Comparison of ENCODE assay signal across 21 cellular contexts in genomic region chr13:97834255-97834654, GRCh38.
DNase-seq lines count a peak whose midpoint lies in the region; ATAC-seq and TF ChIP-seq lines count a peak whose summit lies in the region.
"Had no signal": no experiment of that assay in that cellular context is flagged by ENCODE, and none has a peak within 500 bp of the region (broad histone marks: within the 10 kb centered on the region; RNA-seq: fewer than 3 reads in every experiment).

No MANE protein-coding gene starts in this region.

- peaks cover 8% of the 10 kb centered on the region for H3K27me3 Mint-ChIP-seq in activated T-cell treated with anti-CD3 and anti-CD28 coated beads, Interleukin-2, amount 50 U/mL, for 24 hours
- H3K27me3 Mint-ChIP-seq in CD14-positive monocyte (ENCODE audit: low read depth in 3 of 3) = peaks cover 0 to 3% (median 1%) of the 10 kb centered on the region in 3 donors

- H3K9me2 ChIP-seq in HCT116 (ENCODE audit: insufficient read depth) = no peaks in the 10 kb centered on the region; the same call in 1 of the 2 replicates

- H3K36me3 ChIP-seq in HCT116 (ENCODE audit: control insufficient read depth in 1 of 2, insufficient read depth in 2 of 2, low read length in 2 of 2) (no peaks in the 10 kb centered on the region), OCI-LY3 (replicated peaks; ENCODE audit: low read depth, low read length) (no peaks in the 10 kb centered on the region)
- H3K36me3 ChIP-seq: left ventricle myocardium inferior had no signal

- 0 out of 6 replicates have a peak, but pooled peaks of 2 of the 3 experiments have one; percentile 4 to 7 for TF ChIP-seq CTCF in HCT116 (IDR thresholded peaks at IDR 0.05 in 2 of 3, conservative IDR thresholded peaks at IDR 0.05 in 1 of 3; ENCODE audit: borderline replicate concordance in 1 of 3, insufficient read depth in 1 of 3, low read depth in 2 of 3, low read length in 2 of 3)
- peak; percentile 34 for TF ChIP-seq CTCF in OCI-LY3 (IDR thresholded peaks at IDR 0.05; ENCODE audit: low read depth, low read length)
- TF ChIP-seq CTCF in choroid plexus epithelial cell (conservative IDR thresholded peaks at IDR 0.05; ENCODE audit: low read depth, low read length) = no peak
- TF ChIP-seq CTCF in CD14-positive monocyte (IDR thresholded peaks at IDR 0.05) = no peak

- H3K4me3 ChIP-seq in HCT116 (replicated peaks in 1 of 2; ENCODE audit: low read depth in 1 of 2, low read length in 2 of 2) (no peak overlapping the region), OCI-LY3 (ENCODE audit: low read length) (no peak overlapping the region), choroid plexus epithelial cell (ENCODE audit: low read depth, low read length) (no peak overlapping the region)
- H3K4me3 ChIP-seq: GM12878, left ventricle myocardium inferior, testis had no signal

- H3K9me3 Mint-ChIP-seq in activated T-cell treated with anti-CD3 and anti-CD28 coated beads, Interleukin-2, amount 50 U/mL, for 24 hours = no peaks in the 10 kb centered on the region
- H3K9me3 Mint-ChIP-seq in CD14-positive monocyte = peaks cover 0 to 8% (median 4%) of the 10 kb centered on the region in 7 donors

- CTCF ChIA-PET in HCT116 (lab: Charles Lee) = no interaction called here

- TF ChIP-seq RAD21 in HCT116 (IDR thresholded peaks at IDR 0.05; ENCODE audit: low read depth) = no peak

- H3K4me1 ChIP-seq in HCT116 (ENCODE audit: control insufficient read depth in 1 of 2, insufficient read depth in 2 of 2, low read length in 2 of 2) (no peaks in the 10 kb centered on the region), OCI-LY3 (ENCODE audit: low read length) (peaks cover 10% of the 10 kb centered on the region)
- H3K4me1 ChIP-seq: left ventricle myocardium inferior, testis had no signal

- ATAC-seq in HCT116 = no peak
- ATAC-seq: GM12878; stimulated activated naive CD8-positive, alpha-beta T cell treated with anti-CD3 and anti-CD28 coated beads, Interleukin-15, Interleukin-2, amounts not matched to agents 100 U/mL and 50 U/mL, for 24 hours had no signal

- no peak for TF ChIP-seq POLR2A in HCT116 (IDR thresholded peaks at IDR 0.05; ENCODE audit: borderline replicate concordance, extremely low read depth, insufficient read depth, insufficient read length)

- no peak overlapping the region for H3K4me3 Mint-ChIP-seq in activated T-cell treated with anti-CD3 and anti-CD28 coated beads, Interleukin-2, amount 50 U/mL, for 24 hours
- H3K4me3 Mint-ChIP-seq in CD14-positive monocyte = no peak overlapping the region
- H3K4me3 Mint-ChIP-seq: naive B cell had no signal

- H3K4me2 ChIP-seq in HCT116 (ENCODE audit: low read length) (no peak overlapping the region), OCI-LY3 (ENCODE audit: low read length) (no peak overlapping the region)

- H3K9me3 ChIP-seq in HCT116 (ENCODE audit: control insufficient read depth in 1 of 2, insufficient read depth in 1 of 2, low read depth in 1 of 2, low read length in 2 of 2) = no peaks in the 10 kb centered on the region
- H3K9me3 ChIP-seq in OCI-LY3 (ENCODE audit: insufficient read depth, low read length) = 0 out of 2 replicates have a peak, but pooled peaks cover 2% of the 10 kb centered on the region
- H3K9me3 ChIP-seq: testis had no signal

- H3K27ac ChIP-seq in HCT116 (ENCODE audit: low read depth, low read length) (no peak overlapping the region), OCI-LY3 (ENCODE audit: low read length) (no peak overlapping the region)
- H3K27ac ChIP-seq: left ventricle myocardium inferior, testis had no signal

- BruUV-seq in HCT116 (replicated peaks; lab: Mats Ljungman, UMichigan) = no TSS peak

- POLR2A ChIA-PET in HCT116 (lab: Charles Lee) = no interaction called here

- no peak overlapping the region for H3K9ac ChIP-seq in HCT116 (ENCODE audit: low read length)
- H3K9ac ChIP-seq in OCI-LY3 (ENCODE audit: low read length) = no peak overlapping the region

- intact Hi-C loops in HCT116 (cut with micrococcal nuclease) = no loop called here
- intact Hi-C loops in CD14-positive monocyte (cut with micrococcal nuclease) = no loop called here

- H3K4me1 Mint-ChIP-seq in activated T-cell treated with anti-CD3 and anti-CD28 coated beads, Interleukin-2, amount 50 U/mL, for 24 hours (ENCODE audit: low read depth) = no peaks in the 10 kb centered on the region
- no peaks in the 10 kb centered on the region for H3K4me1 Mint-ChIP-seq in CD14-positive monocyte
- H3K4me1 Mint-ChIP-seq: naive B cell had no signal

- no peaks in the 10 kb centered on the region for H4K20me1 ChIP-seq in HCT116 (ENCODE audit: insufficient read depth)
- H4K20me1 ChIP-seq in OCI-LY3 (ENCODE audit: insufficient read depth, low read length) = no peaks in the 10 kb centered on the region

- H3K27me3 ChIP-seq in HCT116 (ENCODE audit: insufficient read depth, low read length) (no peaks in the 10 kb centered on the region), OCI-LY3 (ENCODE audit: low read depth, low read length) (peaks cover 6% of the 10 kb centered on the region; the same call in 1 of the 2 replicates)
- H3K27me3 ChIP-seq: testis had no signal

- H3K27ac Mint-ChIP-seq in activated T-cell treated with anti-CD3 and anti-CD28 coated beads, Interleukin-2, amount 50 U/mL, for 24 hours = no peak overlapping the region
- no peak overlapping the region for H3K27ac Mint-ChIP-seq in CD14-positive monocyte
- H3K27ac Mint-ChIP-seq: naive B cell had no signal

- H2AFZ ChIP-seq in HCT116 (ENCODE audit: low read depth, low read length, poor library complexity, severe bottlenecking) = no peak overlapping the region
- H2AFZ ChIP-seq in OCI-LY3 (ENCODE audit: low read depth, low read length) = no peak overlapping the region

- no peaks in the 10 kb centered on the region for H3K36me3 Mint-ChIP-seq in activated T-cell treated with anti-CD3 and anti-CD28 coated beads, Interleukin-2, amount 50 U/mL, for 24 hours (ENCODE audit: low read depth)
- no peaks in the 10 kb centered on the region for H3K36me3 Mint-ChIP-seq in CD14-positive monocyte
- H3K36me3 Mint-ChIP-seq: naive B cell had no signal

- RAD21 ChIA-PET in HCT116 (lab: Charles Lee; ENCODE audit: low non-redundant PET in 1 of 2, low total read pairs in 2 of 2, uncharacterized antibody in 2 of 2, unreplicated experiment in 2 of 2) = no interaction called here

- H3K79me2 ChIP-seq in HCT116 (ENCODE audit: insufficient read depth, low read length) = no peaks in the 10 kb centered on the region
- no peaks in the 10 kb centered on the region for H3K79me2 ChIP-seq in OCI-LY3 (ENCODE audit: low read length)

- DNase-seq in HCT116 (ENCODE audit: low read depth, low spot score) = no peak
- peak; percentile 23 for DNase-seq in NCI-H1694 treated with DMSO at 0.1 percent for 48 hours (lab: John Stamatoyannopoulos, UW)
- DNase-seq in choroid plexus epithelial cell (ENCODE audit: low read depth) = peak; percentile 9
- no peak for DNase-seq in activated T-cell treated with anti-CD3 and anti-CD28 coated beads, Interleukin-2, amount 50 U/mL, for 24 hours
- no peak for DNase-seq in CD14-positive monocyte (ENCODE audit: low spot score)
- DNase-seq in NK-92 treated with Interleukin-12 subunit alpha and Interleukin-12 subunit beta, amount 100 ng/mL, for 24 hours (lab: John Stamatoyannopoulos, UW) = no peak
- no peak for DNase-seq in DMS53 (lab: John Stamatoyannopoulos, UW)
- DNase-seq: activated CD4-positive, alpha-beta T cell treated with anti-CD3 and anti-CD28 coated beads, Interleukin-2, amount 50 U/mL, for 1 hour; activated T-cell treated with anti-CD3 and anti-CD28 coated beads, Interleukin-2, amount 50 U/mL, for 48 hours; cerebellar nuclear complex; EL; left ventricle myocardium inferior; naive B cell; NCI-H1092 treated with DMSO at 0.1 percent for 48 hours; NCI-H2029 treated with DMSO at 0.1 percent for 48 hours; NCI-H446; stimulated activated naive CD8-positive, alpha-beta T cell treated with anti-CD3 and anti-CD28 coated beads, Interleukin-15, Interleukin-2, amounts not matched to agents 100 U/mL and 50 U/mL, for 24 hours; T-helper 9 cell; testis had no signal

TF ChIP-seq in HCT116, 20 proteins besides CTCF, POLR2A, EP300 and RAD21 (continues in another document):
- no peak for TF ChIP-seq EZH2phosphoT487 (IDR thresholded peaks at IDR 0.05; ENCODE audit: borderline replicate concordance)
- no peak for TF ChIP-seq ZBTB33 (IDR thresholded peaks at IDR 0.05; ENCODE audit: extremely low read depth, insufficient replicate concordance, low read length)
- no peak for TF ChIP-seq SIN3A (IDR thresholded peaks at IDR 0.05; ENCODE audit: low read depth)
- no peak for TF ChIP-seq EGR1 (IDR thresholded peaks at IDR 0.05; ENCODE audit: low read depth)
- TF ChIP-seq CBX3 (IDR thresholded peaks at IDR 0.05; ENCODE audit: low read depth) = no peak
- no peak for TF ChIP-seq YY1 (IDR thresholded peaks at IDR 0.05; ENCODE audit: extremely low read depth, insufficient replicate concordance, low read depth, low read length)
- no peak for TF ChIP-seq ZFX (IDR thresholded peaks at IDR 0.05)
- TF ChIP-seq ZNF274 (IDR thresholded peaks at IDR 0.05; ENCODE audit: low read depth, low read length) = no peak
- no peak for TF ChIP-seq ELF1 (IDR thresholded peaks at IDR 0.05; ENCODE audit: borderline replicate concordance, low read depth)
- TF ChIP-seq JUND (IDR thresholded peaks at IDR 0.05) = no peak
- no peak for TF ChIP-seq EZH2 (IDR thresholded peaks at IDR 0.05)
- no peak for TF ChIP-seq TCF7L2 (IDR thresholded peaks at IDR 0.05; ENCODE audit: borderline replicate concordance, extremely low read depth, insufficient read depth, insufficient read length)
- no peak for TF ChIP-seq SP1 (IDR thresholded peaks at IDR 0.05; ENCODE audit: low read depth)
- TF ChIP-seq CEBPB (IDR thresholded peaks at IDR 0.05; ENCODE audit: low read depth) = no peak
- TF ChIP-seq SRF (IDR thresholded peaks at IDR 0.05; ENCODE audit: low read depth) = no peak
- no peak for TF ChIP-seq ATF3 (IDR thresholded peaks at IDR 0.05)

Comparison
In these comparisons a context has a peak if more than half of its experiments do, and no peak if none do; other contexts are left out.
1. DNase-seq: peak in NCI-H1694 treated with DMSO at 0.1 percent for 48 hours (single experiment) and choroid plexus epithelial cell (single experiment); none in HCT116 (single experiment), activated T-cell treated with anti-CD3 and anti-CD28 coated beads, Interleukin-2, amount 50 U/mL, for 24 hours (single experiment), CD14-positive monocyte (single experiment), NK-92 treated with Interleukin-12 subunit alpha and Interleukin-12 subunit beta, amount 100 ng/mL, for 24 hours (single experiment) and DMS53 (single experiment).
2. CTCF ChIP-seq: peak in HCT116 (2 of 3) and OCI-LY3 (single experiment); none in choroid plexus epithelial cell (single experiment) and CD14-positive monocyte (single experiment).